Comparison of ENCODE assay signal across 20 cellular contexts in genomic region chr1:64248065-64248464, GRCh38. TPM values are rescaled to one million over a fixed set of nuclear protein-coding genes. Genes with fewer than 3 reads are reported as not detected.
"Had no signal": no experiment of that assay in that cellular context is flagged by ENCODE, and none has a peak within 500 bp of the region (broad histone marks: within the 10 kb centered on the region; RNA-seq: fewer than 3 reads in every experiment).

No MANE protein-coding gene starts in this region.

- H3K36me3 ChIP-seq: tibial nerve had no signal

- H3K4me3 Mint-ChIP-seq: activated CD8-positive, alpha-beta memory T cell treated with anti-CD3 and anti-CD28 coated beads, Interleukin-2, amount 10 ng/mL, durations not matched to agents 7 days and 5 days; activated naive CD8-positive, alpha-beta T cell treated with anti-CD3 and anti-CD28 coated beads for 36 hours; activated T-cell treated with anti-CD3 and anti-CD28 coated beads, Interleukin-2, amount 50 U/mL, for 4 hours; naive thymus-derived CD4-positive, alpha-beta T cell; stimulated activated naive B cell treated with anti-CD40 and anti-IgM and Interleukin-4, amounts not matched to agents 10 μg/mL and 1 μg/mL and 100 μg/mL, for 72 hours; T-helper 1 cell treated with Interleukin-12 subunit alpha and Interleukin-12 subunit beta and Interleukin-4 antibody, amounts not matched to agents 30 μg/mL and 1 μg/mL, for 36 hours had no signal

- H3K27ac ChIP-seq: tibial nerve had no signal

- H3K36me3 Mint-ChIP-seq: activated CD8-positive, alpha-beta memory T cell treated with anti-CD3 and anti-CD28 coated beads, Interleukin-2, amount 10 ng/mL, durations not matched to agents 7 days and 5 days; stimulated activated naive B cell treated with anti-CD40 and anti-IgM and Interleukin-4, amounts not matched to agents 10 μg/mL and 1 μg/mL and 100 μg/mL, for 72 hours had no signal

- ATAC-seq: activated CD8-positive, alpha-beta memory T cell treated with anti-CD3 and anti-CD28 coated beads, Interleukin-2, amount 10 ng/mL, durations not matched to agents 7 days and 5 days; activated T-cell treated with anti-CD3 and anti-CD28 coated beads, Interleukin-2, amount 50 U/mL, for 4 hours; naive thymus-derived CD4-positive, alpha-beta T cell; right cardiac atrium; stimulated activated naive B cell treated with anti-CD40 and anti-IgM and Interleukin-4, amounts not matched to agents 10 μg/mL and 1 μg/mL and 100 μg/mL, for 72 hours had no signal

- H3K9me3 Mint-ChIP-seq: activated naive CD8-positive, alpha-beta T cell treated with anti-CD3 and anti-CD28 coated beads for 36 hours; T-helper 1 cell treated with Interleukin-12 subunit alpha and Interleukin-12 subunit beta and Interleukin-4 antibody, amounts not matched to agents 30 μg/mL and 1 μg/mL, for 36 hours had no signal

- H3K27ac Mint-ChIP-seq: activated CD8-positive, alpha-beta memory T cell treated with anti-CD3 and anti-CD28 coated beads, Interleukin-2, amount 10 ng/mL, durations not matched to agents 7 days and 5 days; activated naive CD8-positive, alpha-beta T cell treated with anti-CD3 and anti-CD28 coated beads for 36 hours; naive thymus-derived CD4-positive, alpha-beta T cell; progenitor cell of endocrine pancreas; stimulated activated naive B cell treated with anti-CD40 and anti-IgM and Interleukin-4, amounts not matched to agents 10 μg/mL and 1 μg/mL and 100 μg/mL, for 72 hours; T-helper 1 cell treated with Interleukin-12 subunit alpha and Interleukin-12 subunit beta and Interleukin-4 antibody, amounts not matched to agents 30 μg/mL and 1 μg/mL, for 36 hours had no signal

- H3K27me3 Mint-ChIP-seq: progenitor cell of endocrine pancreas had no signal

- H3K4me3 ChIP-seq: tibial nerve had no signal

- H3K27me3 ChIP-seq: tibial nerve had no signal

- DNase-seq: activated CD4-positive, alpha-beta T cell treated with anti-CD3 and anti-CD28 coated beads, Interleukin-2, amount 50 U/mL, for 4 hours; activated CD4-positive, CD25-positive, alpha-beta regulatory T cell treated with anti-CD3 and anti-CD28 coated beads, Interleukin-2, amount 50 U/mL, for 72 hours; activated CD8-positive, alpha-beta memory T cell treated with anti-CD3 and anti-CD28 coated beads, Interleukin-2, amount 10 ng/mL, durations not matched to agents 7 days and 5 days; activated gamma-delta T cell; activated naive CD8-positive, alpha-beta T cell treated with anti-CD3 and anti-CD28 coated beads for 36 hours; activated T-cell treated with anti-CD3 and anti-CD28 coated beads, Interleukin-2, amount 50 U/mL, for 4 hours; anterior cingulate cortex; hippocampal formation; left cardiac atrium; naive thymus-derived CD4-positive, alpha-beta T cell; right cardiac atrium; stimulated activated naive B cell treated with anti-CD40 and anti-IgM and Interleukin-4, amounts not matched to agents 10 μg/mL and 1 μg/mL and 100 μg/mL, for 72 hours had no signal

RNA-seq across cellular contexts. Expression of gene UBE2U, which starts 44.6 kb away (rescaled TPM):
- total RNA-seq: activated CD8-positive, alpha-beta memory T cell treated with anti-CD3 and anti-CD28 coated beads, Interleukin-2, amount 10 ng/mL, durations not matched to agents 7 days and 5 days; activated naive CD8-positive, alpha-beta T cell treated with anti-CD3 and anti-CD28 coated beads for 36 hours; activated T-cell treated with anti-CD3 and anti-CD28 coated beads, Interleukin-2, amount 50 U/mL, for 4 hours; bronchial epithelial cell; dermis microvascular lymphatic vessel endothelial cell; left cardiac atrium; mononuclear cell; naive thymus-derived CD4-positive, alpha-beta T cell; progenitor cell of endocrine pancreas; right cardiac atrium; subcutaneous adipose tissue; tibial nerve had no signal
- polyA plus RNA-seq: esophagus; naive thymus-derived CD4-positive, alpha-beta T cell; right cardiac atrium had no signal
